In the genomic region with DNA sequence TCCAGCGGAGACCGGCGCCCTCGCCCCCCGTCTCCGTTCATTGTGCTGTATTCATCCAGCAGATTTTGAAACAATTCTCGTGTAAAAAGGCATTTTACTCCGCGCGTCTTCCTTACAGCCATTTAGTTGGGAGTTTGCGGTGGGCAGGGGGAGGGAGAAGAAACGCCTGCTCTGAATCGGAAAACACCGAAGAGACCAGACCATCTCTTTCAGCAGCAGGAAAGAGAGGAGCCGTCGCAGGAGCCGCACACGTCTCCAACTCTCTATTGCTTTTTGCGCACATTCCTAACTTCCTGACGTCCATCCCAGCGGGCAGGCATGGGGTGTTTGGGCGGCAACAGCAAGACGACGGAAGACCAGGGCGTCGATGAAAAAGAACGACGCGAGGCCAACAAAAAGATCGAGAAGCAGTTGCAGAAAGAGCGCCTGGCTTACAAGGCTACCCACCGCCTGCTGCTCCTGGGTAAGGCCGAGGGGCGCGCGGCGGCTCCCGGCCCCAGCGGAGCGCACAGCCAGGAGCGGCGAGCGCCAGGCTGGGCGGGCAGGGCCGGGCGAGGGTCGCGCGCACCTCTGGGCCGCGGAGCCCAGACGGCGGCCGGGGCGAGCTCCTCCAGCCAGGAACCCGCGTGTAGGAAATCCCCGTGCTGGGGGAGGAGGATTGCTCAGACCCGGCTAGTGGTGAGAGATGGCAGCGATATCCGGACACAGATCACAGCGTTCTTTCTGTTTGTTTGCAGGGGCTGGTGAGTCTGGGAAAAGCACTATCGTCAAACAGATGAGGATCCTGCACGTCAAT, we compare ENCODE assay signal across 1 cellular context.
TF ChIP-seq lines count a peak whose summit lies in the region.

No MANE protein-coding gene starts in this region.

TF ChIP-seq in K562, 482 proteins besides CTCF, POLR2A, EP300 and RAD21 (continued from another document):
- TF ChIP-seq, protein P1, sequence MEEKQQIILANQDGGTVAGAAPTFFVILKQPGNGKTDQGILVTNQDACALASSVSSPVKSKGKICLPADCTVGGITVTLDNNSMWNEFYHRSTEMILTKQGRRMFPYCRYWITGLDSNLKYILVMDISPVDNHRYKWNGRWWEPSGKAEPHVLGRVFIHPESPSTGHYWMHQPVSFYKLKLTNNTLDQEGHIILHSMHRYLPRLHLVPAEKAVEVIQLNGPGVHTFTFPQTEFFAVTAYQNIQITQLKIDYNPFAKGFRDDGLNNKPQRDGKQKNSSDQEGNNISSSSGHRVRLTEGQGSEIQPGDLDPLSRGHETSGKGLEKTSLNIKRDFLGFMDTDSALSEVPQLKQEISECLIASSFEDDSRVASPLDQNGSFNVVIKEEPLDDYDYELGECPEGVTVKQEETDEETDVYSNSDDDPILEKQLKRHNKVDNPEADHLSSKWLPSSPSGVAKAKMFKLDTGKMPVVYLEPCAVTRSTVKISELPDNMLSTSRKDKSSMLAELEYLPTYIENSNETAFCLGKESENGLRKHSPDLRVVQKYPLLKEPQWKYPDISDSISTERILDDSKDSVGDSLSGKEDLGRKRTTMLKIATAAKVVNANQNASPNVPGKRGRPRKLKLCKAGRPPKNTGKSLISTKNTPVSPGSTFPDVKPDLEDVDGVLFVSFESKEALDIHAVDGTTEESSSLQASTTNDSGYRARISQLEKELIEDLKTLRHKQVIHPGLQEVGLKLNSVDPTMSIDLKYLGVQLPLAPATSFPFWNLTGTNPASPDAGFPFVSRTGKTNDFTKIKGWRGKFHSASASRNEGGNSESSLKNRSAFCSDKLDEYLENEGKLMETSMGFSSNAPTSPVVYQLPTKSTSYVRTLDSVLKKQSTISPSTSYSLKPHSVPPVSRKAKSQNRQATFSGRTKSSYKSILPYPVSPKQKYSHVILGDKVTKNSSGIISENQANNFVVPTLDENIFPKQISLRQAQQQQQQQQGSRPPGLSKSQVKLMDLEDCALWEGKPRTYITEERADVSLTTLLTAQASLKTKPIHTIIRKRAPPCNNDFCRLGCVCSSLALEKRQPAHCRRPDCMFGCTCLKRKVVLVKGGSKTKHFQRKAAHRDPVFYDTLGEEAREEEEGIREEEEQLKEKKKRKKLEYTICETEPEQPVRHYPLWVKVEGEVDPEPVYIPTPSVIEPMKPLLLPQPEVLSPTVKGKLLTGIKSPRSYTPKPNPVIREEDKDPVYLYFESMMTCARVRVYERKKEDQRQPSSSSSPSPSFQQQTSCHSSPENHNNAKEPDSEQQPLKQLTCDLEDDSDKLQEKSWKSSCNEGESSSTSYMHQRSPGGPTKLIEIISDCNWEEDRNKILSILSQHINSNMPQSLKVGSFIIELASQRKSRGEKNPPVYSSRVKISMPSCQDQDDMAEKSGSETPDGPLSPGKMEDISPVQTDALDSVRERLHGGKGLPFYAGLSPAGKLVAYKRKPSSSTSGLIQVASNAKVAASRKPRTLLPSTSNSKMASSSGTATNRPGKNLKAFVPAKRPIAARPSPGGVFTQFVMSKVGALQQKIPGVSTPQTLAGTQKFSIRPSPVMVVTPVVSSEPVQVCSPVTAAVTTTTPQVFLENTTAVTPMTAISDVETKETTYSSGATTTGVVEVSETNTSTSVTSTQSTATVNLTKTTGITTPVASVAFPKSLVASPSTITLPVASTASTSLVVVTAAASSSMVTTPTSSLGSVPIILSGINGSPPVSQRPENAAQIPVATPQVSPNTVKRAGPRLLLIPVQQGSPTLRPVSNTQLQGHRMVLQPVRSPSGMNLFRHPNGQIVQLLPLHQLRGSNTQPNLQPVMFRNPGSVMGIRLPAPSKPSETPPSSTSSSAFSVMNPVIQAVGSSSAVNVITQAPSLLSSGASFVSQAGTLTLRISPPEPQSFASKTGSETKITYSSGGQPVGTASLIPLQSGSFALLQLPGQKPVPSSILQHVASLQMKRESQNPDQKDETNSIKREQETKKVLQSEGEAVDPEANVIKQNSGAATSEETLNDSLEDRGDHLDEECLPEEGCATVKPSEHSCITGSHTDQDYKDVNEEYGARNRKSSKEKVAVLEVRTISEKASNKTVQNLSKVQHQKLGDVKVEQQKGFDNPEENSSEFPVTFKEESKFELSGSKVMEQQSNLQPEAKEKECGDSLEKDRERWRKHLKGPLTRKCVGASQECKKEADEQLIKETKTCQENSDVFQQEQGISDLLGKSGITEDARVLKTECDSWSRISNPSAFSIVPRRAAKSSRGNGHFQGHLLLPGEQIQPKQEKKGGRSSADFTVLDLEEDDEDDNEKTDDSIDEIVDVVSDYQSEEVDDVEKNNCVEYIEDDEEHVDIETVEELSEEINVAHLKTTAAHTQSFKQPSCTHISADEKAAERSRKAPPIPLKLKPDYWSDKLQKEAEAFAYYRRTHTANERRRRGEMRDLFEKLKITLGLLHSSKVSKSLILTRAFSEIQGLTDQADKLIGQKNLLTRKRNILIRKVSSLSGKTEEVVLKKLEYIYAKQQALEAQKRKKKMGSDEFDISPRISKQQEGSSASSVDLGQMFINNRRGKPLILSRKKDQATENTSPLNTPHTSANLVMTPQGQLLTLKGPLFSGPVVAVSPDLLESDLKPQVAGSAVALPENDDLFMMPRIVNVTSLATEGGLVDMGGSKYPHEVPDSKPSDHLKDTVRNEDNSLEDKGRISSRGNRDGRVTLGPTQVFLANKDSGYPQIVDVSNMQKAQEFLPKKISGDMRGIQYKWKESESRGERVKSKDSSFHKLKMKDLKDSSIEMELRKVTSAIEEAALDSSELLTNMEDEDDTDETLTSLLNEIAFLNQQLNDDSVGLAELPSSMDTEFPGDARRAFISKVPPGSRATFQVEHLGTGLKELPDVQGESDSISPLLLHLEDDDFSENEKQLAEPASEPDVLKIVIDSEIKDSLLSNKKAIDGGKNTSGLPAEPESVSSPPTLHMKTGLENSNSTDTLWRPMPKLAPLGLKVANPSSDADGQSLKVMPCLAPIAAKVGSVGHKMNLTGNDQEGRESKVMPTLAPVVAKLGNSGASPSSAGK (IDR thresholded peaks at IDR 0.05) = no peak
- TF ChIP-seq ZNF316 (IDR thresholded peaks at IDR 0.05) (no peak), ILF3 (IDR thresholded peaks at IDR 0.05; ENCODE audit: borderline replicate concordance) (no peak), MCM7 (IDR thresholded peaks at IDR 0.05) (no peak), OTX1 (CRISPR knock-in tag; IDR thresholded peaks at IDR 0.05) (no peak), NFE2L1 (tag; IDR thresholded peaks at IDR 0.05; ENCODE audit: borderline replicate concordance, low read depth) (no peak)
- TF ChIP-seq, protein P2, sequence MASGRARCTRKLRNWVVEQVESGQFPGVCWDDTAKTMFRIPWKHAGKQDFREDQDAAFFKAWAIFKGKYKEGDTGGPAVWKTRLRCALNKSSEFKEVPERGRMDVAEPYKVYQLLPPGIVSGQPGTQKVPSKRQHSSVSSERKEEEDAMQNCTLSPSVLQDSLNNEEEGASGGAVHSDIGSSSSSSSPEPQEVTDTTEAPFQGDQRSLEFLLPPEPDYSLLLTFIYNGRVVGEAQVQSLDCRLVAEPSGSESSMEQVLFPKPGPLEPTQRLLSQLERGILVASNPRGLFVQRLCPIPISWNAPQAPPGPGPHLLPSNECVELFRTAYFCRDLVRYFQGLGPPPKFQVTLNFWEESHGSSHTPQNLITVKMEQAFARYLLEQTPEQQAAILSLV (tag; IDR thresholded peaks at IDR 0.05) = no peak
